8 cellular contexts compared by ENCODE assay signal in the genomic region with DNA sequence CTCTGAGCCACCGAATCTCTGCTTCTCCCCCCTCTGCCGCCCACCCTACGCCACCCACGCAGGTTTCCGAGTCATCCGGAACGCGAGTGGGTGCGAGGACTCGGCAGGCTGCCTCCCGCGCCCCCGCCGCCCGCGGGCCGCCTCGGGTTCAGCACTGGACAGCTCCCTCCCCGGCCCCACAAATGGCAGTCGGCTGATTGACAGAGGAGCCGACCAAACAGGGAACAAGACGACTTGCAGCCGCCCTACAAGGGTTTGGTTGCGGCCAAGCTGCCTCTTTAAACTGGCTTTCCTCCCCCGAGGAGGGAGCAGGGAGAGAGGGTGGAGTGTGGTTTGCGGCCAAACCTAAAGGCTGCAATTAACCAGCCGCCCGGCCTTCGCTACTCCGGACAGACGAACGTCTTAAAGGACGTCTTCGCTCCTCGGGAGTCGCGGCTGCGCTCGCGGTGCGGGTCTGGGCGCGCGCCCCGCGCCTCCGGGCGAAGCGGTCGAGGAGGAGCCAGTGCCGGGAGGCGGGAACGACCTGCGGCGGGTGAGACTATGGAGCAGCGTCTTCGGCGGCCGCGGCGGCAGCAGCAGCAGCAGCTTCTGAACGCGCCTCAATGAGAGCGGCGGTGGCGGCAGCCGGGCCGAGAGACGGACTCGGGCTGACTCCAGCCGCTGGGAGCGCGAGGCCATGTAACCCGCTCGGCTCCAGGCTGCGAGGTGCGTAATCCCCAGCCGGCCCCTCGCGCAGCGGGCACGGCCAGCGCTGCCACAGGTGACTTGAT. TPM values are rescaled to one million over a fixed set of nuclear protein-coding genes. Genes with fewer than 3 reads are reported as not detected.
DNase-seq lines count a peak whose midpoint lies in the region; ATAC-seq and TF ChIP-seq lines count a peak whose summit lies in the region.

A gene with protein sequence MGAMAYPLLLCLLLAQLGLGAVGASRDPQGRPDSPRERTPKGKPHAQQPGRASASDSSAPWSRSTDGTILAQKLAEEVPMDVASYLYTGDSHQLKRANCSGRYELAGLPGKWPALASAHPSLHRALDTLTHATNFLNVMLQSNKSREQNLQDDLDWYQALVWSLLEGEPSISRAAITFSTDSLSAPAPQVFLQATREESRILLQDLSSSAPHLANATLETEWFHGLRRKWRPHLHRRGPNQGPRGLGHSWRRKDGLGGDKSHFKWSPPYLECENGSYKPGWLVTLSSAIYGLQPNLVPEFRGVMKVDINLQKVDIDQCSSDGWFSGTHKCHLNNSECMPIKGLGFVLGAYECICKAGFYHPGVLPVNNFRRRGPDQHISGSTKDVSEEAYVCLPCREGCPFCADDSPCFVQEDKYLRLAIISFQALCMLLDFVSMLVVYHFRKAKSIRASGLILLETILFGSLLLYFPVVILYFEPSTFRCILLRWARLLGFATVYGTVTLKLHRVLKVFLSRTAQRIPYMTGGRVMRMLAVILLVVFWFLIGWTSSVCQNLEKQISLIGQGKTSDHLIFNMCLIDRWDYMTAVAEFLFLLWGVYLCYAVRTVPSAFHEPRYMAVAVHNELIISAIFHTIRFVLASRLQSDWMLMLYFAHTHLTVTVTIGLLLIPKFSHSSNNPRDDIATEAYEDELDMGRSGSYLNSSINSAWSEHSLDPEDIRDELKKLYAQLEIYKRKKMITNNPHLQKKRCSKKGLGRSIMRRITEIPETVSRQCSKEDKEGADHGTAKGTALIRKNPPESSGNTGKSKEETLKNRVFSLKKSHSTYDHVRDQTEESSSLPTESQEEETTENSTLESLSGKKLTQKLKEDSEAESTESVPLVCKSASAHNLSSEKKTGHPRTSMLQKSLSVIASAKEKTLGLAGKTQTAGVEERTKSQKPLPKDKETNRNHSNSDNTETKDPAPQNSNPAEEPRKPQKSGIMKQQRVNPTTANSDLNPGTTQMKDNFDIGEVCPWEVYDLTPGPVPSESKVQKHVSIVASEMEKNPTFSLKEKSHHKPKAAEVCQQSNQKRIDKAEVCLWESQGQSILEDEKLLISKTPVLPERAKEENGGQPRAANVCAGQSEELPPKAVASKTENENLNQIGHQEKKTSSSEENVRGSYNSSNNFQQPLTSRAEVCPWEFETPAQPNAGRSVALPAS (N-terminal part only) (plus strand): TSS at position 541 of the 770 bp plus-strand sequence. CDS start 420 bp downstream, outside the sequence.

- H3K27me3 ChIP-seq in iPS-20b (ENCODE audit: insufficient read depth, low read length), result peaks cover 63% of the 10 kb centered on the region
- peaks cover 34 to 69% (median 46%) of the 10 kb centered on the region in 3 donors for H3K27me3 ChIP-seq in gastrocnemius medialis

- H3K9me3 ChIP-seq in iPS-20b (ENCODE audit: insufficient read depth, low read depth, low read length) (no peaks in the 10 kb centered on the region), gastrocnemius medialis (no peaks in the 10 kb centered on the region)

- in situ Hi-C loops in gastrocnemius medialis (cut with MboI; ENCODE audit: low sequenced_read_pairs in 4 of 4), result no loop called here

- TF ChIP-seq POLR2A in gastrocnemius medialis (IDR thresholded peaks at IDR 0.05), result peak in 1 of 2 donors; percentile 13

- intact Hi-C loops in gastrocnemius medialis (cut with DNase I; ENCODE audit: low total_unique reads), result no loop called here

- H3K4me1 ChIP-seq in iPS-20b (ENCODE audit: insufficient read depth, low read length), result no peaks in the 10 kb centered on the region
- no peaks in the 10 kb centered on the region for H3K4me1 ChIP-seq in gastrocnemius medialis

- peak within 1 kb of the TSS; percentile 42 for H3K4me3 ChIP-seq in WI38 (ENCODE audit: low read depth, low read length)
- H3K4me3 ChIP-seq in iPS-20b (ENCODE audit: low read length), result peak within 1 kb of the TSS; percentile 80
- peak within 1 kb of the TSS; percentile 38 to 59 (median 48) for H3K4me3 ChIP-seq in gastrocnemius medialis

- ATAC-seq in GM19395 (IDR thresholded peaks at IDR 0.05; ENCODE audit: unreplicated experiment) (peak; percentile 64), gastrocnemius medialis (peak; percentile 78 to 80), HG03457 (IDR thresholded peaks at IDR 0.05; ENCODE audit: unreplicated experiment) (no peak)

- DNase-seq in 8988T (peak; percentile 85), NCI-H1436 treated with DMSO at 0.1 percent for 48 hours (lab: John Stamatoyannopoulos, UW) (peak; percentile 52), cerebellar cortex (ENCODE audit: low spot score) (peak; percentile 97), gastrocnemius medialis (peak; percentile 52 to 62)

- H3K36me3 ChIP-seq in iPS-20b (ENCODE audit: insufficient read depth, low read depth, low read length), result no peaks in the 10 kb centered on the region
- H3K36me3 ChIP-seq in gastrocnemius medialis, result no peaks in the 10 kb centered on the region

- peak within 1 kb of the TSS; percentile 5; the same call in 1 of the 2 replicates for H3K9ac ChIP-seq in iPS-20b (ENCODE audit: low read depth, low read length)

- H3K27ac ChIP-seq in iPS-20b (ENCODE audit: low read length), result no peak within 1 kb of the TSS
- H3K27ac ChIP-seq in gastrocnemius medialis, result no peak within 1 kb of the TSS

- TF ChIP-seq CTCF in WI38 (IDR thresholded peaks at IDR 0.05; ENCODE audit: low read depth, low read length), result no peak
- TF ChIP-seq CTCF in gastrocnemius medialis (IDR thresholded peaks at IDR 0.05 in 4 of 5, conservative IDR thresholded peaks at IDR 0.05 in 1 of 5), result no peak

RNA-seq across cellular contexts. Expression of the gene that starts here (rescaled TPM):
- total RNA-seq in gastrocnemius medialis, result under 1 TPM in 1 of 4 donors, not detected in 3; 0.04 TPM

Comparison
In these comparisons a context has a peak if more than half of its experiments do, and no peak if none do; other contexts are left out.
1. Peak in DNase-seq, ATAC-seq and H3K4me3 ChIP-seq in gastrocnemius medialis; RNA of the gene not detected or under 1 TPM.